1 cellular context compared by ENCODE assay signal in the genomic region with DNA sequence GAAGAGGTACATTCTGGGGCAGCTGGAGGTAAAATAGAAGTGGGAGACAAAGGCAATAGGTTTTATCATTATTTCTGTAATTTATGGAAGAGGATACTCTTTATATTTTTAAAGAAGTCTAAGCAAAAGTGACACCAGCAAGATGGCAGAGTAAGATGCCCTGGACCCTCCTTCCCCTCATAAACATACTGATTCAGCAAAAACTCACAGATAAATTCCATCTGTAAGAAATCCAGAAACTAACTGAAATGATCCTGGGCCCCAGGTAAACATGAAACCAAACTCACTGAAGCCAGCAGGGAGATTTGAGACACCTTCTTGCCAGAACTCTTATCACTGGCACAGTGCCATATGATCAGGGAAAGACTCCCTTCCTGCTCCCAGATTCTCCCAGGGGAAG.
TF ChIP-seq lines count a peak whose summit lies in the region.

No MANE protein-coding gene starts in this region.

TF ChIP-seq in HepG2, 621 proteins besides CTCF, POLR2A, EP300 and RAD21 (continued from another document):
- TF ChIP-seq MNT (IDR thresholded peaks at IDR 0.05) (no peak), MAFF (IDR thresholded peaks at IDR 0.05; ENCODE audit: low read depth, low read length) (peak; percentile 49), ZNF605 (CRISPR knock-in tag; IDR thresholded peaks at IDR 0.05) (no peak), MAFK (conservative IDR thresholded peaks at IDR 0.05 in 1 of 2, IDR thresholded peaks at IDR 0.05 in 1 of 2; ENCODE audit: low read length in 2 of 2) (peak; percentile 61 to 74)
